In genomic region chr5:154288145-154288544, GRCh38 we compare ENCODE assay signal across 11 cellular contexts.
DNase-seq lines count a peak whose midpoint lies in the region; ATAC-seq and TF ChIP-seq lines count a peak whose summit lies in the region.
"Had no signal": no experiment of that assay in that cellular context is flagged by ENCODE, and none has a peak within 500 bp of the region (broad histone marks: within the 10 kb centered on the region; RNA-seq: fewer than 3 reads in every experiment).

No MANE protein-coding gene starts in this region.

- H3K27me3 ChIP-seq in HAP-1 (ENCODE audit: low read depth): no peaks in the 10 kb centered on the region
- no peaks in the 10 kb centered on the region for H3K27me3 ChIP-seq in left lung
- no peaks in the 10 kb centered on the region for H3K27me3 ChIP-seq in stomach smooth muscle (ENCODE audit: control insufficient read depth in 1 of 2, insufficient read depth in 2 of 2, low read length in 2 of 2)
- no peaks in the 10 kb centered on the region for H3K27me3 ChIP-seq in esophagus squamous epithelium

- intact Hi-C loops in left lung (cut with DNase I) (no loop called here), esophagus squamous epithelium (cut with DNase I) (no loop called here)

- TF ChIP-seq POLR2A in esophagus squamous epithelium (IDR thresholded peaks at IDR 0.05): no peak

- DNase-seq in HAP-1 (ENCODE audit: low spot score in 2 of 2) (peak; percentile 8 to 13), dedifferentiated amniotic fluid mesenchymal stem cell (ENCODE audit: extremely low spot score) (peak; percentile 43), left lung (no peak), esophagus squamous epithelium (lab: John Stamatoyannopoulos, UW) (no peak), OCI-M1 (lab: John Stamatoyannopoulos, UW) (no peak)
- DNase-seq: activated T-cell treated with anti-CD3 and anti-CD28 coated beads for 4 hours, psoas muscle, T-helper 2 cell had no signal

- peak overlapping the region; percentile 35 to 85 for H3K27ac ChIP-seq in left lung
- H3K27ac ChIP-seq in stomach smooth muscle (ENCODE audit: low read length): peak overlapping the region; percentile 58
- peak overlapping the region in 2 of 4 donors; percentile 36 to 42 for H3K27ac ChIP-seq in esophagus squamous epithelium

- TF ChIP-seq CTCF in left lung (IDR thresholded peaks at IDR 0.05) (no peak), esophagus squamous epithelium (IDR thresholded peaks at IDR 0.05) (no peak)

- in situ Hi-C loops in HAP-1 (cut with MboI; ENCODE audit: low sequenced_read_pairs): no loop called here

- no peak overlapping the region for H3K4me3 ChIP-seq in HAP-1
- H3K4me3 ChIP-seq in left lung: peak overlapping the region in 1 of 2 donors; percentile 19
- no peak overlapping the region for H3K4me3 ChIP-seq in stomach smooth muscle (ENCODE audit: low read length in 2 of 2)
- no peak overlapping the region for H3K4me3 ChIP-seq in esophagus squamous epithelium
- H3K4me3 ChIP-seq: psoas muscle had no signal

- 26 to 44% methylated on average over 2 of the region's 2 CpGs for WGBS in esophagus squamous epithelium, 2 donors

- H3K9ac ChIP-seq in stomach smooth muscle (ENCODE audit: low read length in 2 of 2): no peak overlapping the region

- peaks cover 37% of the 10 kb centered on the region for H3K4me1 ChIP-seq in HAP-1
- H3K4me1 ChIP-seq in left lung: peaks cover 38 to 41% of the 10 kb centered on the region in 2 donors
- peaks cover 22% of the 10 kb centered on the region for H3K4me1 ChIP-seq in stomach smooth muscle (ENCODE audit: control insufficient read depth, insufficient read depth, low read length)
- peaks cover 0 to 30% (median 10%) of the 10 kb centered on the region in 3 donors for H3K4me1 ChIP-seq in esophagus squamous epithelium

- ATAC-seq in left lung (peak; percentile 46), GM18858 (IDR thresholded peaks at IDR 0.05; ENCODE audit: unreplicated experiment) (no peak), GM21825 (IDR thresholded peaks at IDR 0.05; ENCODE audit: unreplicated experiment) (no peak)

- H3K9me3 ChIP-seq in HAP-1: no peaks in the 10 kb centered on the region
- H3K9me3 ChIP-seq in left lung: no peaks in the 10 kb centered on the region
- no peaks in the 10 kb centered on the region for H3K9me3 ChIP-seq in stomach smooth muscle (ENCODE audit: control insufficient read depth in 2 of 2, low read length in 2 of 2)
- H3K9me3 ChIP-seq in esophagus squamous epithelium: no peaks in the 10 kb centered on the region
- H3K9me3 ChIP-seq: psoas muscle had no signal

- H3K36me3 ChIP-seq in HAP-1 (replicated peaks) (no peaks in the 10 kb centered on the region), left lung (peaks cover 0 to 6% of the 10 kb centered on the region in 2 donors), stomach smooth muscle (ENCODE audit: control insufficient read depth in 2 of 2, insufficient read depth in 2 of 2, low read length in 2 of 2) (no peaks in the 10 kb centered on the region), esophagus squamous epithelium (no peaks in the 10 kb centered on the region)

Comparison
In these comparisons a context has a peak if more than half of its experiments do, and no peak if none do; other contexts are left out.
1. DNase-seq: peak in HAP-1 (2 of 2) and dedifferentiated amniotic fluid mesenchymal stem cell (single experiment); none in left lung (0 of 2), esophagus squamous epithelium (single experiment) and OCI-M1 (single experiment).